8 cellular contexts compared by ENCODE assay signal in genomic region chr9:81688262-81689092, GRCh38. TPM values are rescaled to one million over a fixed set of nuclear protein-coding genes. Genes with fewer than 3 reads are reported as not detected.
DNase-seq lines count a peak whose midpoint lies in the region; ATAC-seq and TF ChIP-seq lines count a peak whose summit lies in the region.
"Not testable (repeated sequence)": the region's sequence is repeated elsewhere in the genome, so short reads cannot be mapped to it uniquely, and the experiment has no call there.

No MANE protein-coding gene starts in this region.

- H3K4me2 ChIP-seq in PC-9, result peak overlapping the region; percentile 95

- H3K4me3 ChIP-seq in AG10803 (ENCODE audit: low read length) (peak overlapping the region; percentile 73), PC-9 (peak overlapping the region; percentile 79), esophagus squamous epithelium (peak overlapping the region; percentile 79 to 91 (median 84)), lung (peak overlapping the region; percentile 68), skin epidermis (peak overlapping the region; percentile 59 to 79 (median 71))

- ATAC-seq in GM19372 (IDR thresholded peaks at IDR 0.05; ENCODE audit: low read depth, unreplicated experiment) (peak; percentile 6), HG03354 (IDR thresholded peaks at IDR 0.05; ENCODE audit: poor library complexity, severe bottlenecking, unreplicated experiment) (peak; percentile 20), lung (ENCODE audit: insufficient read depth, low FRiP score) (peak; percentile 21)

- peaks cover 57% of the 10 kb centered on the region for H3K79me2 ChIP-seq in PC-9 (ENCODE audit: low read depth)

- H3K27me3 ChIP-seq in PC-9 (ENCODE audit: insufficient read depth, low read depth); lung (ENCODE audit: control insufficient read depth, insufficient read depth): not testable (repeated sequence)
- peaks cover 0 to 16% (median 0%) of the 10 kb centered on the region in 4 donors for H3K27me3 ChIP-seq in esophagus squamous epithelium

- not testable (repeated sequence) for TF ChIP-seq CTCF in AG10803 (conservative IDR thresholded peaks at IDR 0.05; ENCODE audit: low read length); PC-9 (conservative IDR thresholded peaks at IDR 0.05); esophagus squamous epithelium (IDR thresholded peaks at IDR 0.05); lung (IDR thresholded peaks at IDR 0.05; ENCODE audit: control extremely low read depth, extremely low read depth)

- DNase-seq in AG10803 (ENCODE audit: low read depth), result peak; percentile 35
- peak in 1 of 2 experiments; percentile 37 for DNase-seq in PC-9
- peak; percentile 16 for DNase-seq in activated naive CD4-positive, alpha-beta T cell treated with anti-CD3 and anti-CD28 coated beads, Interleukin-2, amount 50 U/mL, for 16 hours
- DNase-seq in esophagus squamous epithelium (lab: John Stamatoyannopoulos, UW), result not testable (repeated sequence)
- peak; percentile 46 for DNase-seq in lung (ENCODE audit: low spot score)

- H3K9me2 ChIP-seq in PC-9 (ENCODE audit: insufficient read depth), result not testable (repeated sequence)

- peaks cover 25% of the 10 kb centered on the region for H3F3A ChIP-seq in PC-9 (ENCODE audit: insufficient read depth, low read depth)

- WGBS in esophagus squamous epithelium, 2 donors, result 0% methylated on average over 20 to 51 of the region's 107 CpGs
- WGBS in lung, 2 donors, result 0 to 1% methylated on average over 86 to 107 of the region's 107 CpGs

- H3K9me3 ChIP-seq in PC-9 (ENCODE audit: insufficient read depth, low read depth); esophagus squamous epithelium; lung (ENCODE audit: control insufficient read depth in 2 of 2, insufficient read depth in 1 of 2, low read length in 1 of 2): not testable (repeated sequence)

- BruUV-seq in PC-9 (replicated peaks; lab: Mats Ljungman, UMichigan), result not testable (repeated sequence)

- CTCF ChIA-PET in PC-9 (lab: Charles Lee), result not testable (repeated sequence)

- peak in 2 of 4 donors; percentile 21 to 49 for TF ChIP-seq POLR2A in esophagus squamous epithelium (IDR thresholded peaks at IDR 0.05)

- POLR2A ChIA-PET in PC-9 (lab: Charles Lee; ENCODE audit: unreplicated experiment), result interaction anchor here (0.6 to 1.5 kb wide), 3 partner anchors 24 to 94 kb away, joined by 4 to 17 read pairs (median 10); no protein-coding TSS in a partner anchor

- H4K20me1 ChIP-seq in PC-9 (ENCODE audit: insufficient read depth), result peaks cover 35% of the 10 kb centered on the region

- intact Hi-C loops in PC-9 (cut with micrococcal nuclease; ENCODE audit: unreplicated experiment) (loop anchor here (1.0 to 10.0 kb wide), 10 partner anchors 49 to 1514 kb away; no protein-coding TSS in a partner anchor), esophagus squamous epithelium (cut with DNase I) (loop anchor here (10.0 kb wide), 1 partner anchor 156 kb away; no protein-coding TSS in a partner anchor)

- peak overlapping the region; percentile 73 for H2AFZ ChIP-seq in PC-9

- H3K27ac ChIP-seq in PC-9, result peak overlapping the region; percentile 83
- H3K27ac ChIP-seq in esophagus squamous epithelium, result peak overlapping the region; percentile 92 to 96 (median 94)
- H3K27ac ChIP-seq in lung (ENCODE audit: low read depth in 1 of 2, low read length in 1 of 2), result peak overlapping the region; percentile 66 to 72
- H3K27ac ChIP-seq in skin epidermis, result peak overlapping the region; percentile 53 to 89 (median 81)

- H3K4me1 ChIP-seq in PC-9 (replicated peaks; ENCODE audit: insufficient read depth) (peaks cover 44% of the 10 kb centered on the region), esophagus squamous epithelium (peaks cover 8 to 48% (median 12%) of the 10 kb centered on the region in 3 donors)
- not testable (repeated sequence) for H3K4me1 ChIP-seq in lung (ENCODE audit: control insufficient read depth in 2 of 2, insufficient read depth in 2 of 2, low read length in 2 of 2)

- H3K36me3 ChIP-seq in PC-9 (ENCODE audit: low read depth), result peaks cover 21% of the 10 kb centered on the region
- peaks cover 0 to 17% (median 0%) of the 10 kb centered on the region in 3 donors for H3K36me3 ChIP-seq in esophagus squamous epithelium
- not testable (repeated sequence) for H3K36me3 ChIP-seq in lung (ENCODE audit: control insufficient read depth in 2 of 2, insufficient read depth in 2 of 2, low read length in 2 of 2)

RNA-seq across cellular contexts. Expression of gene TLE1, which starts 0.9 kb away (rescaled TPM):
- total RNA-seq in PC-9 (2021), result 69.9 and 80.9 TPM in 2 replicates
- total RNA-seq in esophagus squamous epithelium, result 10 to 100 TPM; 17.1 to 43.3 (median 20.4) TPM
- total RNA-seq in lung, result 10 to 100 TPM; 20.5 to 35.2 TPM
- 10 to 100 TPM; 16.8 to 18.3 TPM for polyA plus RNA-seq in lung
